ENCODE assay signal across 31 cellular contexts in genomic region chr9:100285080-100285479, GRCh38.
"Had no signal": no experiment of that assay in that cellular context is flagged by ENCODE, and none has a peak within 500 bp of the region (broad histone marks: within the 10 kb centered on the region; RNA-seq: fewer than 3 reads in every experiment).

No MANE protein-coding gene starts in this region.

- H3K4me3 Mint-ChIP-seq: activated CD4-positive, alpha-beta T cell treated with anti-CD3 and anti-CD28 coated beads, Interleukin-2, amount 10 ng/mL, durations not matched to agents 24 days and 14 days; activated CD8-positive, alpha-beta T cell treated with anti-CD3 and anti-CD28 coated beads for 36 hours; activated naive CD8-positive, alpha-beta T cell treated with anti-CD3 and anti-CD28 coated beads for 36 hours; activated T-cell treated with anti-CD3 and anti-CD28 coated beads, Interleukin-2, amount 50 U/mL, for 72 hours; activated T-helper 17 cell treated with anti-CD3 and anti-CD28 coated beads, Interleukin-2, amount 50 U/mL, for 72 hours; central memory CD8-positive, alpha-beta T cell had no signal

- H3K27ac ChIP-seq: ascending aorta, cardiac muscle cell, PC-9, WERI-Rb-1 had no signal

- H3K27me3 Mint-ChIP-seq: activated CD4-positive, alpha-beta T cell treated with anti-CD3 and anti-CD28 coated beads, Interleukin-2, amount 10 ng/mL, durations not matched to agents 24 days and 14 days; activated CD8-positive, alpha-beta T cell treated with anti-CD3 and anti-CD28 coated beads for 36 hours; activated naive CD8-positive, alpha-beta T cell treated with anti-CD3 and anti-CD28 coated beads for 36 hours; activated T-helper 17 cell treated with anti-CD3 and anti-CD28 coated beads, Interleukin-2, amount 50 U/mL, for 72 hours; central memory CD8-positive, alpha-beta T cell had no signal

- DNase-seq: activated CD4-positive, alpha-beta T cell treated with anti-CD3 and anti-CD28 coated beads, Interleukin-2, amount 10 ng/mL, durations not matched to agents 24 days and 14 days; activated CD4-positive, alpha-beta T cell treated with anti-CD3 and anti-CD28 coated beads, Interleukin-2, amount 50 U/mL, for 4 hours; activated CD8-positive, alpha-beta T cell treated with anti-CD3 and anti-CD28 coated beads for 36 hours; activated effector memory CD4-positive, alpha-beta T cell treated with anti-CD3 and anti-CD28 coated beads, Interleukin-2, amount 50 U/mL, for 16 hours; activated naive CD4-positive, alpha-beta T cell; activated naive CD4-positive, alpha-beta T cell treated with anti-CD3 and anti-CD28 coated beads, Interleukin-2, amount 50 U/mL, for 16 hours; activated naive CD8-positive, alpha-beta T cell treated with anti-CD3 and anti-CD28 coated beads for 36 hours; activated T-cell treated with anti-CD3 and anti-CD28 coated beads, Interleukin-2, amount 50 U/mL, for 1 hour; activated T-cell treated with anti-CD3 and anti-CD28 coated beads, Interleukin-2, amount 50 U/mL, for 72 hours; amygdala; MG63; NCI-H1048; NCI-H1417; NCI-H146; NCI-H187; NCI-H2081; NCI-H2171 treated with DMSO at 0.1 percent for 48 hours; NCI-H2227 treated with DMSO at 0.1 percent for 48 hours; NCI-H446 treated with DMSO at 0.1 percent for 48 hours; NCI-H524; PC-9; Right ventricle myocardium superior; SW 1271; T-helper 1 cell; T-helper 2 cell; T-helper 9 cell; WERI-Rb-1 had no signal

- H3K4me1 Mint-ChIP-seq: activated CD4-positive, alpha-beta T cell treated with anti-CD3 and anti-CD28 coated beads, Interleukin-2, amount 10 ng/mL, durations not matched to agents 24 days and 14 days; activated naive CD8-positive, alpha-beta T cell treated with anti-CD3 and anti-CD28 coated beads for 36 hours; activated T-helper 17 cell treated with anti-CD3 and anti-CD28 coated beads, Interleukin-2, amount 50 U/mL, for 72 hours; central memory CD8-positive, alpha-beta T cell had no signal

- H3K9me3 Mint-ChIP-seq: central memory CD8-positive, alpha-beta T cell had no signal

- ATAC-seq: activated CD8-positive, alpha-beta T cell treated with anti-CD3 and anti-CD28 coated beads for 36 hours; activated T-cell treated with anti-CD3 and anti-CD28 coated beads, Interleukin-2, amount 50 U/mL, for 72 hours; activated T-helper 17 cell treated with anti-CD3 and anti-CD28 coated beads, Interleukin-2, amount 50 U/mL, for 72 hours had no signal

- H3K27ac Mint-ChIP-seq: activated CD4-positive, alpha-beta T cell treated with anti-CD3 and anti-CD28 coated beads, Interleukin-2, amount 10 ng/mL, durations not matched to agents 24 days and 14 days; activated CD8-positive, alpha-beta T cell treated with anti-CD3 and anti-CD28 coated beads for 36 hours; activated naive CD8-positive, alpha-beta T cell treated with anti-CD3 and anti-CD28 coated beads for 36 hours; activated T-helper 17 cell treated with anti-CD3 and anti-CD28 coated beads, Interleukin-2, amount 50 U/mL, for 72 hours had no signal
